ENCODE assay signal across 27 cellular contexts in the genomic region with DNA sequence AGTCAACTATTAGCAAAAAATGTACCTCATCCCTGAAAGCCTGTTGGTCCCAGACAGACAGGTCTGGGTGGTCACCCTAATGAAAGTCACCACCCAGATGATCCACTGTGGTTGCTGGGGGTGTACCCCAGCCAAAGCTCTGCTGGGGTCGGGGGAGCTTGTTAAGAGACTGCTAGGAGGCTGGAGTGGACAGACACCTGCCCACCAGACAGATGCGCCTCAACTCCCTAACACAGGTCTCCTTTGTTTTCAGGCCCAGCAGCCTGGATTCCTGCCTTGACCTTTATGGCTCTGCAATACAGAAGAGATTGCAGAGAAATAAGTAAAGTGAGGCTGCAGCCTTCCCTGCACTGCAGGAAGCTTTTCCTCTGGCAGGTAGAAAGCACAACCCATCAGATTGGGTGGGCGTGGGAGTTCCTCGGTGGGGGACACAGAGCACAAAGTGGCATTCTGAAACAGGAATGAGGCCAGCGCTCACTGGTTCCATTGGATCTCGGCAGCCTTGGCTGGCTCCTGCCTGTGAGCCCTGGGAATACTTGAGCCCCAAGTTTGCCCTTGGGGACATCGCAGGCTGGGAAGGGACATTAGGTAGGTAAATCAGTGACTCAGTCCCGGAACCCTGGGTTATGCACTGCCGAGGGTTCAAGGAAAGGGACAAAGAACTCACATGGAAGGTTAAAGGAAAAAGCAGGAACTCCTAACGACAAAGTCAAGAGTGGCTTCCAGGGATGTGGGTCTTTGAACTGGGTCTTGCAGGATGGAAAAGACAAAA. TPM values are rescaled to one million over a fixed set of nuclear protein-coding genes. Genes with fewer than 3 reads are reported as not detected.
DNase-seq lines count a peak whose midpoint lies in the region; ATAC-seq, FAIRE-seq and TF ChIP-seq lines count a peak whose summit lies in the region.
"Had no signal": no experiment of that assay in that cellular context is flagged by ENCODE, and none has a peak within 500 bp of the region (broad histone marks: within the 10 kb centered on the region; RNA-seq: fewer than 3 reads in every experiment).

No MANE protein-coding gene starts in this region.

- DNase-seq in D341Med (ENCODE audit: low spot score) (peak; percentile 14), Panc1 (ENCODE audit: low read depth, low spot score) (no peak), kidney (peak; percentile 57), renal cortical epithelial cell (ENCODE audit: low read depth) (peak; percentile 3), NCI-H146 (lab: John Stamatoyannopoulos, UW) (no peak), H7 (no peak), glomerular visceral epithelial cell (ENCODE audit: extremely low spot score) (no peak)
- DNase-seq: activated CD4-positive, alpha-beta T cell treated with anti-CD3 and anti-CD28 coated beads for 48 hours; activated naive CD4-positive, alpha-beta T cell treated with anti-CD3 and anti-CD28 coated beads, Interleukin-2, amount 50 U/mL, for 16 hours; activated T-cell treated with anti-CD3 and anti-CD28 coated beads for 4 hours; DMS 273 treated with DMSO at 0.1 percent for 48 hours; GF-D8; midbrain; NCI-H1092 treated with DMSO at 0.1 percent for 48 hours; NCI-H2171; NCI-H774; stimulated activated CD4-positive, alpha-beta T cell treated with anti-CD3 and anti-CD28 coated beads, Interleukin-4, amount 100 ng/mL, for 4 hours; stimulated activated CD8-positive, alpha-beta memory T cell treated with anti-CD3 and anti-CD28 coated beads, Interleukin-4, amount 100 ng/mL, for 48 hours had no signal

- no peak for FAIRE-seq in kidney (lab: Jason Lieb, UNC)
- FAIRE-seq: GM12892, RCC 7860, TTC549 had no signal

- TF ChIP-seq CTCF in Panc1 (IDR thresholded peaks at IDR 0.05), result no peak
- no peak for TF ChIP-seq CTCF in kidney (IDR thresholded peaks at IDR 0.05; ENCODE audit: borderline replicate concordance, extremely low read depth, insufficient read depth)

- H3K9me3 ChIP-seq in Panc1 (ENCODE audit: control insufficient read depth, insufficient read depth, low read depth, low read length) (no peaks in the 10 kb centered on the region), kidney (ENCODE audit: control insufficient read depth in 1 of 2, low read length in 2 of 2) (no peaks in the 10 kb centered on the region)
- H3K9me3 ChIP-seq: HAP-1 had no signal

- in situ Hi-C loops in Panc1 (cut with HindIII; ENCODE audit: low pct_unique_long_range_greater_than_20kb, low sequenced_read_pairs), result no loop called here

- no peaks in the 10 kb centered on the region for H3K36me3 ChIP-seq in Panc1 (ENCODE audit: control insufficient read depth, insufficient read depth, low read length)
- no peaks in the 10 kb centered on the region for H3K36me3 ChIP-seq in kidney (ENCODE audit: control insufficient read depth in 1 of 2, insufficient read depth in 2 of 2, low read length in 2 of 2)
- no peaks in the 10 kb centered on the region for H3K36me3 ChIP-seq in H7 (replicated peaks; ENCODE audit: control insufficient read depth, insufficient read depth, low read length)
- H3K36me3 ChIP-seq: HAP-1 had no signal

- CTCF ChIA-PET in Panc1 (lab: Charles Lee), result interaction anchor here (0.7 kb wide), 1 partner anchor 115 kb away, joined by 6 read pairs; no protein-coding TSS in a partner anchor

- H3K27ac ChIP-seq in Panc1 (ENCODE audit: low read length) (peak overlapping the region; percentile 75), kidney (ENCODE audit: low read depth in 2 of 2, low read length in 2 of 2) (peak overlapping the region; percentile 55 to 84)
- H3K27ac ChIP-seq: KMS-11 had no signal

- H3K4me1 ChIP-seq in Panc1 (ENCODE audit: control insufficient read depth, insufficient read depth, low read length) (peaks cover 61% of the 10 kb centered on the region), kidney (ENCODE audit: control insufficient read depth in 1 of 2, insufficient read depth in 1 of 2, low read depth in 1 of 2, low read length in 2 of 2) (peaks cover 7 to 23% of the 10 kb centered on the region in 2 donors)
- H3K4me1 ChIP-seq: HAP-1 had no signal

- H3K27me3 ChIP-seq in Panc1 (ENCODE audit: control insufficient read depth, insufficient read depth, low read length), result no peaks in the 10 kb centered on the region
- H3K27me3 ChIP-seq in H7 (ENCODE audit: control insufficient read depth, insufficient read depth, low read length), result no peaks in the 10 kb centered on the region; the same call in 1 of the 2 replicates

- POLR2A ChIA-PET in Panc1 (lab: Charles Lee), result interaction anchor here (0.6 kb wide), 1 partner anchor 23 kb away, joined by 3 read pairs; no protein-coding TSS in a partner anchor

- H3K9ac ChIP-seq in kidney (ENCODE audit: low read length in 2 of 2), result no peak overlapping the region
- H3K9ac ChIP-seq: KMS-11 had no signal

- intact Hi-C loops in Panc1 (cut with micrococcal nuclease; ENCODE audit: unreplicated experiment), result no loop called here
- intact Hi-C loops in kidney (cut with DNase I), result no loop called here

- H3K4me3 ChIP-seq in Panc1 (ENCODE audit: low read depth in 2 of 2, low read length in 2 of 2) (no peak overlapping the region), kidney (ENCODE audit: low read length in 2 of 2) (no peak overlapping the region), H7 (ENCODE audit: insufficient read depth, low read depth, low read length) (no peak overlapping the region)
- H3K4me3 ChIP-seq: HAP-1, skin epidermis had no signal

- ATAC-seq in Panc1, result no peak

- no TSS peak for BruUV-seq in Panc1 (replicated peaks; lab: Mats Ljungman, UMichigan)

RNA-seq across cellular contexts. Expression of a gene that starts 18.0 kb away (rescaled TPM):
- total RNA-seq in Panc1 (2021; ENCODE audit: unreplicated experiment) (11.8 TPM), kidney (0.09 TPM), renal cortical epithelial cell (0.17 and 0.25 TPM in 2 replicates)
- 3.8 TPM for polyA plus RNA-seq in Panc1 (2012; ENCODE audit: insufficient read length)
- 4.0 TPM for polyA plus RNA-seq in kidney (ENCODE audit: insufficient read depth, low read depth, low replicate concordance)
- total RNA-seq in H7 (2014; rRNA removed; shearing (Covaris generic)), result 3.0 and 4.5 TPM in 2 replicates

RNA-seq across cellular contexts. Expression of a gene that starts 53.9 kb away (rescaled TPM):
- total RNA-seq in Panc1 (2021; ENCODE audit: unreplicated experiment) (not detected), kidney (not detected), renal cortical epithelial cell (not detected in 2 replicates)
- polyA plus RNA-seq in Panc1 (2012; ENCODE audit: insufficient read length), result not detected
- polyA plus RNA-seq in kidney (ENCODE audit: insufficient read depth, low read depth, low replicate concordance), result not detected
- not detected in 2 replicates for total RNA-seq in H7 (2014; rRNA removed; shearing (Covaris generic))
- total RNA-seq: temporal lobe had no signal
- polyA plus RNA-seq: BJ, esophagus had no signal

Comparison
In these comparisons a context has a peak if more than half of its experiments do, and no peak if none do; other contexts are left out.
1. DNase-seq: peak in D341Med (single experiment), kidney (single experiment) and renal cortical epithelial cell (single experiment); none in Panc1 (single experiment), NCI-H146 (single experiment), H7 (single experiment) and glomerular visceral epithelial cell (single experiment).